ENCODE assay signal across 8 cellular contexts in the genomic region with DNA sequence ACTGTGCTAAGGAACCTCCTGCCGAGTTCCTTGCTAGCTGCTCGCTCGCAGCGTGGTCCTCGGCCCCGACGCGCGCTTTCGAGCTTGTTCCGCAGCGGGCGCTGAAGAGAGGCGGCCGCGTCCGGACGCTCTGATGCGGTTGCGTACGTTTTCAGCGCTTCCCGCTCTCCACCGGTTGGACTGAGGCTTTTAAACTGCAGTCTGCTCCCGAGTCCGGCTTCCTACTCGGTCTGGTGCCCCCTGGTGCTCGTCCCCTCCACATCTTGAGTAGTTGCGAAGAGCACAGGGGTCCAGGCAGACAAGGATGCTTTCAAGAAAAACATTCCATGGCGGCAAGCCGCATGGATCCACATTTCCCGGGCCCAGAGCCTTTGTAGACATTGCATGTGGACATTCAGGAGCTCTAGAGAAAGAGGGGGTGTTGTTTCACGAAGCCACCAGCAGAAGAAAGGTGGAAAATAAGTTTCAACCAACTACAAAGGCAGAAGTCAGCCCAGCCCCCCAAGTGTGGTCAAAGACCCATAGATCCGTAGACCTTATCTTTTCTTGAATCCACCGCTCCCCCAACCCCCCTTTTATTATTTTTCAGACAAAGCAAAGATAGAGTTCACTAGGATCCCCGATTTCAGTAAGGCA. TPM values are rescaled to one million over a fixed set of nuclear protein-coding genes. Genes with fewer than 3 reads are reported as not detected.
DNase-seq lines count a peak whose midpoint lies in the region; ATAC-seq and TF ChIP-seq lines count a peak whose summit lies in the region.

No MANE protein-coding gene starts in this region.

- ATAC-seq in GM21717 (IDR thresholded peaks at IDR 0.05; ENCODE audit: unreplicated experiment), result peak; percentile 36
- ATAC-seq in naive thymus-derived CD8-positive, alpha-beta T cell, result peak; percentile 39 to 42
- peak; percentile 71 for ATAC-seq in stimulated activated memory B cell treated with anti-CD40 and anti-IgM and Interleukin-4, amounts not matched to agents 10 μg/mL and 1 μg/mL and 100 μg/mL, for 72 hours

- peak in 1 of 2 donors; percentile 59 for TF ChIP-seq POLR2A in Peyer's patch (IDR thresholded peaks at IDR 0.05)

- H3K4me3 Mint-ChIP-seq in naive thymus-derived CD8-positive, alpha-beta T cell, result no peak overlapping the region
- H3K4me3 Mint-ChIP-seq in stimulated activated memory B cell treated with anti-CD40 and anti-IgM and Interleukin-4, amounts not matched to agents 10 μg/mL and 1 μg/mL and 100 μg/mL, for 72 hours, result no peak overlapping the region

- H3K9me3 ChIP-seq in KOPT-K1 (ENCODE audit: insufficient read depth, low read length, poor library complexity, severe bottlenecking), result no peaks in the 10 kb centered on the region
- H3K9me3 ChIP-seq in Peyer's patch, result no peaks in the 10 kb centered on the region

- peak; percentile 56 to 75 (median 65) for TF ChIP-seq CTCF in Peyer's patch (IDR thresholded peaks at IDR 0.05)

- peaks cover 0 to 1% (median 0%) of the 10 kb centered on the region in 3 donors for H3K36me3 Mint-ChIP-seq in naive thymus-derived CD8-positive, alpha-beta T cell
- peaks cover 8% of the 10 kb centered on the region for H3K36me3 Mint-ChIP-seq in stimulated activated memory B cell treated with anti-CD40 and anti-IgM and Interleukin-4, amounts not matched to agents 10 μg/mL and 1 μg/mL and 100 μg/mL, for 72 hours

- H3K36me3 ChIP-seq in KOPT-K1 (ENCODE audit: insufficient read depth, low read length) (peaks cover 17% of the 10 kb centered on the region), Peyer's patch (no peaks in the 10 kb centered on the region)

- H3K27ac ChIP-seq in KOPT-K1 (ENCODE audit: low read depth, low read length, poor library complexity, severe bottlenecking) (peak overlapping the region; percentile 84), Peyer's patch (peak overlapping the region; percentile 95 to 99 (median 96))

- H3K4me1 ChIP-seq in Peyer's patch, result peaks cover 0 to 22% (median 2%) of the 10 kb centered on the region in 4 donors

- no peaks in the 10 kb centered on the region for H3K9me3 Mint-ChIP-seq in naive thymus-derived CD8-positive, alpha-beta T cell
- no peaks in the 10 kb centered on the region for H3K9me3 Mint-ChIP-seq in stimulated activated memory B cell treated with anti-CD40 and anti-IgM and Interleukin-4, amounts not matched to agents 10 μg/mL and 1 μg/mL and 100 μg/mL, for 72 hours

- H3K27me3 Mint-ChIP-seq in naive thymus-derived CD8-positive, alpha-beta T cell, result no peaks in the 10 kb centered on the region
- H3K27me3 Mint-ChIP-seq in stimulated activated memory B cell treated with anti-CD40 and anti-IgM and Interleukin-4, amounts not matched to agents 10 μg/mL and 1 μg/mL and 100 μg/mL, for 72 hours, result no peaks in the 10 kb centered on the region

- POLR2A ChIA-PET in naive thymus-derived CD8-positive, alpha-beta T cell (lab: Charles Lee), result interaction anchor here (0.5 to 5.8 kb wide), 36 partner anchors 9 to 843 kb away, joined by 3 to 85 read pairs (median 6); a partner anchor contains a TSS

- DNase-seq in DMS79 treated with DMSO at 0.1 percent for 48 hours (lab: John Stamatoyannopoulos, UW), result peak; percentile 94
- DNase-seq in Peyer's patch, result peak; percentile 89 to 97 (median 93)
- peak; percentile 75 for DNase-seq in activated T-helper 1 cell treated with Interleukin-2 at 50 U/mL for 16 hours (ENCODE audit: low read depth)
- DNase-seq in fibroblast of peridontal ligament (ENCODE audit: extremely low read depth), result peak; percentile 94
- DNase-seq in naive thymus-derived CD8-positive, alpha-beta T cell, result peak; percentile 63 to 86 (median 76)

- H3K27me3 ChIP-seq in Peyer's patch, result no peaks in the 10 kb centered on the region

- H3K4me3 ChIP-seq in Peyer's patch, result peak overlapping the region; percentile 70 to 94 (median 80)

- peaks cover 12 to 32% (median 24%) of the 10 kb centered on the region in 4 donors for H3K4me1 Mint-ChIP-seq in naive thymus-derived CD8-positive, alpha-beta T cell
- peaks cover 26% of the 10 kb centered on the region for H3K4me1 Mint-ChIP-seq in stimulated activated memory B cell treated with anti-CD40 and anti-IgM and Interleukin-4, amounts not matched to agents 10 μg/mL and 1 μg/mL and 100 μg/mL, for 72 hours

- no peak overlapping the region for H3K27ac Mint-ChIP-seq in naive thymus-derived CD8-positive, alpha-beta T cell
- no peak overlapping the region for H3K27ac Mint-ChIP-seq in stimulated activated memory B cell treated with anti-CD40 and anti-IgM and Interleukin-4, amounts not matched to agents 10 μg/mL and 1 μg/mL and 100 μg/mL, for 72 hours

RNA-seq across cellular contexts. Expression of a gene that starts 1.1 kb away (rescaled TPM):
- total RNA-seq in Peyer's patch, result 100 to 1,000 TPM in 3 of 4 donors, 10 to 100 TPM in 1; 83.2 to 198 (median 144) TPM
- total RNA-seq in naive thymus-derived CD8-positive, alpha-beta T cell, result 100 to 1,000 TPM; 142 to 158 TPM
- polyA plus RNA-seq in naive thymus-derived CD8-positive, alpha-beta T cell, result 10 to 100 TPM; 19.5 to 31.0 (median 26.7) TPM

Comparison
In these comparisons a context has a peak if more than half of its experiments do, and no peak if none do; other contexts are left out.
1. Peak in every context shown above with its lines: DNase-seq, ATAC-seq, H3K4me3 ChIP-seq and H3K27ac ChIP-seq.